1 cellular context compared by ENCODE assay signal in the genomic region with DNA sequence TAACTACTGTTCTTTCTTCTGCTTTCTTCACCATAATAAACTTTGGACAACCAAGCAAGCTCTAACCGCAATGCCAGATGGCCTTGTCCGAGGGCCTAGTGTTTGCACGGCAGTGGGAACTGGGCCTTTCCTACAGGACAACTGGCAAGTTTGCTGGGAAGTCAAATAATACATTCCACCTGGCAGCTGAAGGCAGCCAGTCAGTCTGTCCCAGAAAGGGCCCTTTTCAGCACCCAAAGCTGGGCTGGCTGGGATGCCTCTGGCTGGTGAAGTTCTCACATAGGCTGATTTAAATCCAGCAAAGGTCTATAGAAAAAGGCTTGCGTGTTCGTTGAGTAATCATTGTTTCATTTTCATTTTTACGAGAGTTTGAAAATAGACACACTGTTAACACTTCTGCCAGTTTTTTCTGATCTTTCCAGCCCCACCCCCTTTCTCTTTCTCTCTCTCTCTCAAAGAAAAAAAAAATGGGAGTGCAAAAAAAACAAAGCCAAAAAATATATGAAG.
TF ChIP-seq lines count a peak whose summit lies in the region.

No MANE protein-coding gene starts in this region.

TF ChIP-seq in WTC11, 78 proteins besides CTCF, POLR2A, EP300 and RAD21 (continued from another document):
- TF ChIP-seq, protein P1, sequence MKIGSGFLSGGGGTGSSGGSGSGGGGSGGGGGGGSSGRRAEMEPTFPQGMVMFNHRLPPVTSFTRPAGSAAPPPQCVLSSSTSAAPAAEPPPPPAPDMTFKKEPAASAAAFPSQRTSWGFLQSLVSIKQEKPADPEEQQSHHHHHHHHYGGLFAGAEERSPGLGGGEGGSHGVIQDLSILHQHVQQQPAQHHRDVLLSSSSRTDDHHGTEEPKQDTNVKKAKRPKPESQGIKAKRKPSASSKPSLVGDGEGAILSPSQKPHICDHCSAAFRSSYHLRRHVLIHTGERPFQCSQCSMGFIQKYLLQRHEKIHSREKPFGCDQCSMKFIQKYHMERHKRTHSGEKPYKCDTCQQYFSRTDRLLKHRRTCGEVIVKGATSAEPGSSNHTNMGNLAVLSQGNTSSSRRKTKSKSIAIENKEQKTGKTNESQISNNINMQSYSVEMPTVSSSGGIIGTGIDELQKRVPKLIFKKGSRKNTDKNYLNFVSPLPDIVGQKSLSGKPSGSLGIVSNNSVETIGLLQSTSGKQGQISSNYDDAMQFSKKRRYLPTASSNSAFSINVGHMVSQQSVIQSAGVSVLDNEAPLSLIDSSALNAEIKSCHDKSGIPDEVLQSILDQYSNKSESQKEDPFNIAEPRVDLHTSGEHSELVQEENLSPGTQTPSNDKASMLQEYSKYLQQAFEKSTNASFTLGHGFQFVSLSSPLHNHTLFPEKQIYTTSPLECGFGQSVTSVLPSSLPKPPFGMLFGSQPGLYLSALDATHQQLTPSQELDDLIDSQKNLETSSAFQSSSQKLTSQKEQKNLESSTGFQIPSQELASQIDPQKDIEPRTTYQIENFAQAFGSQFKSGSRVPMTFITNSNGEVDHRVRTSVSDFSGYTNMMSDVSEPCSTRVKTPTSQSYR (CRISPR knock-in tag; IDR thresholded peaks at IDR 0.05), result no peak
